21 cellular contexts compared by ENCODE assay signal in the genomic region with DNA sequence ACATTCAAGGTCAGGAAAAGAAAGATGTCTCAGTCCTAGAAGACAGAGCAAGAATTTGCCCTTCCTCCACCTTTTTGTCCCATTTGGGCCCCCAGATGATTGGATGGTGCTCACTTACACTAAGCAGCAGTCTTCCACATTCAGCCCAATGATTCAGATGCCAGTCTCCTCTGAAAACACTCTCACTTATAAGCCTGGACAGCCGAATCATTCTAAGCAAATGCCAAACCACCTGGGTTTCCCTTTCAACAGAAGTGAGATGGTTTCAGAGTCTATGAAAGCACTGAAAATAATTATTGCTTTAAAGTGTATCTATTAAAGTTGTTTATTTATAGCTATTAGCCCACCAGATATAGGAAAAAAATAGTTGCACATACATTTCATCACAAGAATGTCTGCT.
"Had no signal": no experiment of that assay in that cellular context is flagged by ENCODE, and none has a peak within 500 bp of the region (broad histone marks: within the 10 kb centered on the region; RNA-seq: fewer than 3 reads in every experiment).

No MANE protein-coding gene starts in this region.

- H3K27ac Mint-ChIP-seq: immature natural killer cell; natural killer cell treated with Interleukin-12 subunit alpha and Interleukin-12 subunit beta and Interleukin-15 and Interleukin-18, amount 100 ng/mL, for 72 hours; stimulated activated effector memory CD8-positive, alpha-beta T cell treated with anti-CD3 and anti-CD28 coated beads, Interleukin-12 subunit alpha, Interleukin-12 subunit beta, amount 100 ng/mL, for 72 hours; type B pancreatic cell had no signal

- H3K36me3 Mint-ChIP-seq: immature natural killer cell; stimulated activated effector memory CD8-positive, alpha-beta T cell treated with anti-CD3 and anti-CD28 coated beads, Interleukin-12 subunit alpha, Interleukin-12 subunit beta, amount 100 ng/mL, for 72 hours; type B pancreatic cell had no signal

- H3K4me3 Mint-ChIP-seq: immature natural killer cell; natural killer cell treated with Interleukin-12 subunit alpha and Interleukin-12 subunit beta and Interleukin-15 and Interleukin-18, amount 100 ng/mL, for 72 hours; neural crest cell; stimulated activated effector memory CD8-positive, alpha-beta T cell treated with anti-CD3 and anti-CD28 coated beads, Interleukin-12 subunit alpha, Interleukin-12 subunit beta, amount 100 ng/mL, for 72 hours; type B pancreatic cell had no signal

- H3K27ac ChIP-seq: dorsolateral prefrontal cortex, left ventricle myocardium inferior, lower lobe of right lung, prostate gland, right atrium auricular region, stomach, tibial artery had no signal

- H3K27me3 Mint-ChIP-seq: natural killer cell treated with Interleukin-12 subunit alpha and Interleukin-12 subunit beta and Interleukin-15 and Interleukin-18, amount 100 ng/mL, for 72 hours; type B pancreatic cell had no signal

- H3K27me3 ChIP-seq: right atrium auricular region, stomach, tibial artery had no signal

- H3K9me3 Mint-ChIP-seq: neural crest cell, type B pancreatic cell had no signal

- DNase-seq: dorsolateral prefrontal cortex; effector CD4-positive, alpha-beta T cell; hypothalamus; immature natural killer cell; islet precursor cell; kidney glomerular epithelial cell; left colon; left ventricle myocardium inferior; lower lobe of right lung; stimulated activated CD4-positive, alpha-beta T cell treated with anti-CD3 and anti-CD28 coated beads, Interleukin-2, amount 100 ng/mL, for 24 hours; stimulated activated CD4-positive, alpha-beta T cell treated with anti-CD3 and anti-CD28 coated beads, Interleukin-4, amount 100 ng/mL, for 24 hours; stimulated activated naive CD4-positive, alpha-beta T cell treated with Interleukin-2 at 50 U/mL for 16 hours; stomach; tibial artery had no signal

- H3K36me3 ChIP-seq: left ventricle myocardium inferior, lower lobe of right lung, prostate gland, right atrium auricular region, stomach, tibial artery had no signal

- H3K4me1 Mint-ChIP-seq: immature natural killer cell; neural crest cell; stimulated activated effector memory CD8-positive, alpha-beta T cell treated with anti-CD3 and anti-CD28 coated beads, Interleukin-12 subunit alpha, Interleukin-12 subunit beta, amount 100 ng/mL, for 72 hours had no signal

- H3K9me3 ChIP-seq: lower lobe of right lung, prostate gland, stomach, tibial artery had no signal

- H3K4me1 ChIP-seq: left ventricle myocardium inferior, lower lobe of right lung, prostate gland, right atrium auricular region, stomach, tibial artery had no signal

- ATAC-seq: left colon; lower lobe of right lung; natural killer cell treated with Interleukin-12 subunit alpha and Interleukin-12 subunit beta and Interleukin-15 and Interleukin-18, amount 100 ng/mL, for 72 hours; sciatic nerve; stimulated activated effector memory CD8-positive, alpha-beta T cell treated with anti-CD3 and anti-CD28 coated beads, Interleukin-12 subunit alpha, Interleukin-12 subunit beta, amount 100 ng/mL, for 72 hours had no signal

- H3K4me3 ChIP-seq: dorsolateral prefrontal cortex, left ventricle myocardium inferior, lower lobe of right lung, prostate gland, right atrium auricular region, stomach, tibial artery had no signal
